2 cellular contexts compared by ENCODE assay signal in the genomic region with DNA sequence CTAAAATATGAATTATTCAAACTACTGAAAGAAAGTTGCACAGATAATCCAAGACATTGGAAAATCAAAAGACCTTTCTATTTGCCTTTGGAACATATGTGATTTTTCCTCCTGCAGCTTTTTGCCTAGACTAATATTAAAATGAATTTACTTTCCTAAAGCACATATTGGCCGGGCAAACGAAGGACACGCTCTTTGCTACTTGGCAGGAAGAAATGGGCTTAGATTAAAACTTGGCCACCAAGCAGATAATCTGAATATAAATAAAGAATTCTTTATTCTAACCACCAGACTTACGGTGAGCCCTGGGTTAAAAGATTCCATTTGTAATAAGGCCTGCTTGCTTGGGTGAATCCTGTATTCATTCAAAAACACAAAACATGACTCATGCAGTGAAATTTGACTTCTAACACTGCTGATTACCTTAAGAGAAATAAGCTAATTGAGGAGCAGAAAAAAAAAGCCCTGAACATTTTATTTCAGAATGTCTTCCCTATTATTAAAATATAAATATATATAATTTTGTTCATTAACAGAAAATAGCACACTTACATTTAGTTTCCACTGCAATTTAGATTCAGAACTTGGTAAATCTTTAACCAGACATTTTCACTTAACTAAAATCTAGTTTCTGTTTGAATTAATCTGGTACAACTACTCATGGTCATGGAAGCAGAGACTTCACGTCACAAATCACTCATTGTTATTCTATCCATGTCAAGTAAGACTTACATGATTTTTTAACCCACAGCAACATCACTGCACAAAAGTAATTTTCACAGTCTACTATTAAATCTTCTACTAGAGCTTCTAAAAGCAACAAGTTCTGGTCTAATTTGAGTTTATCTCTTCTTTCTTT.
TF ChIP-seq lines count a peak whose summit lies in the region.

No MANE protein-coding gene starts in this region.

TF ChIP-seq in GM23338, 12 proteins besides CTCF, POLR2A, EP300 and RAD21 (continues in another document):
- TF ChIP-seq JUNB (IDR thresholded peaks at IDR 0.05; ENCODE audit: unreplicated experiment) (no peak), CREB1 (CRISPR knock-in tag; IDR thresholded peaks at IDR 0.05; ENCODE audit: low read depth) (no peak), STAT1 (IDR thresholded peaks at IDR 0.05; ENCODE audit: unreplicated experiment) (no peak), ZNF331 (CRISPR knock-in tag; IDR thresholded peaks at IDR 0.05; ENCODE audit: low read depth) (no peak), POLR2AphosphoS5 (IDR thresholded peaks at IDR 0.05; ENCODE audit: low read depth) (no peak), ZNF114 (CRISPR knock-in tag; IDR thresholded peaks at IDR 0.05) (no peak), NANOG (IDR thresholded peaks at IDR 0.05; ENCODE audit: borderline replicate concordance) (no peak), EZH2 (IDR thresholded peaks at IDR 0.05; ENCODE audit: low read depth, unreplicated experiment) (no peak)
- TF ChIP-seq, protein P1, sequence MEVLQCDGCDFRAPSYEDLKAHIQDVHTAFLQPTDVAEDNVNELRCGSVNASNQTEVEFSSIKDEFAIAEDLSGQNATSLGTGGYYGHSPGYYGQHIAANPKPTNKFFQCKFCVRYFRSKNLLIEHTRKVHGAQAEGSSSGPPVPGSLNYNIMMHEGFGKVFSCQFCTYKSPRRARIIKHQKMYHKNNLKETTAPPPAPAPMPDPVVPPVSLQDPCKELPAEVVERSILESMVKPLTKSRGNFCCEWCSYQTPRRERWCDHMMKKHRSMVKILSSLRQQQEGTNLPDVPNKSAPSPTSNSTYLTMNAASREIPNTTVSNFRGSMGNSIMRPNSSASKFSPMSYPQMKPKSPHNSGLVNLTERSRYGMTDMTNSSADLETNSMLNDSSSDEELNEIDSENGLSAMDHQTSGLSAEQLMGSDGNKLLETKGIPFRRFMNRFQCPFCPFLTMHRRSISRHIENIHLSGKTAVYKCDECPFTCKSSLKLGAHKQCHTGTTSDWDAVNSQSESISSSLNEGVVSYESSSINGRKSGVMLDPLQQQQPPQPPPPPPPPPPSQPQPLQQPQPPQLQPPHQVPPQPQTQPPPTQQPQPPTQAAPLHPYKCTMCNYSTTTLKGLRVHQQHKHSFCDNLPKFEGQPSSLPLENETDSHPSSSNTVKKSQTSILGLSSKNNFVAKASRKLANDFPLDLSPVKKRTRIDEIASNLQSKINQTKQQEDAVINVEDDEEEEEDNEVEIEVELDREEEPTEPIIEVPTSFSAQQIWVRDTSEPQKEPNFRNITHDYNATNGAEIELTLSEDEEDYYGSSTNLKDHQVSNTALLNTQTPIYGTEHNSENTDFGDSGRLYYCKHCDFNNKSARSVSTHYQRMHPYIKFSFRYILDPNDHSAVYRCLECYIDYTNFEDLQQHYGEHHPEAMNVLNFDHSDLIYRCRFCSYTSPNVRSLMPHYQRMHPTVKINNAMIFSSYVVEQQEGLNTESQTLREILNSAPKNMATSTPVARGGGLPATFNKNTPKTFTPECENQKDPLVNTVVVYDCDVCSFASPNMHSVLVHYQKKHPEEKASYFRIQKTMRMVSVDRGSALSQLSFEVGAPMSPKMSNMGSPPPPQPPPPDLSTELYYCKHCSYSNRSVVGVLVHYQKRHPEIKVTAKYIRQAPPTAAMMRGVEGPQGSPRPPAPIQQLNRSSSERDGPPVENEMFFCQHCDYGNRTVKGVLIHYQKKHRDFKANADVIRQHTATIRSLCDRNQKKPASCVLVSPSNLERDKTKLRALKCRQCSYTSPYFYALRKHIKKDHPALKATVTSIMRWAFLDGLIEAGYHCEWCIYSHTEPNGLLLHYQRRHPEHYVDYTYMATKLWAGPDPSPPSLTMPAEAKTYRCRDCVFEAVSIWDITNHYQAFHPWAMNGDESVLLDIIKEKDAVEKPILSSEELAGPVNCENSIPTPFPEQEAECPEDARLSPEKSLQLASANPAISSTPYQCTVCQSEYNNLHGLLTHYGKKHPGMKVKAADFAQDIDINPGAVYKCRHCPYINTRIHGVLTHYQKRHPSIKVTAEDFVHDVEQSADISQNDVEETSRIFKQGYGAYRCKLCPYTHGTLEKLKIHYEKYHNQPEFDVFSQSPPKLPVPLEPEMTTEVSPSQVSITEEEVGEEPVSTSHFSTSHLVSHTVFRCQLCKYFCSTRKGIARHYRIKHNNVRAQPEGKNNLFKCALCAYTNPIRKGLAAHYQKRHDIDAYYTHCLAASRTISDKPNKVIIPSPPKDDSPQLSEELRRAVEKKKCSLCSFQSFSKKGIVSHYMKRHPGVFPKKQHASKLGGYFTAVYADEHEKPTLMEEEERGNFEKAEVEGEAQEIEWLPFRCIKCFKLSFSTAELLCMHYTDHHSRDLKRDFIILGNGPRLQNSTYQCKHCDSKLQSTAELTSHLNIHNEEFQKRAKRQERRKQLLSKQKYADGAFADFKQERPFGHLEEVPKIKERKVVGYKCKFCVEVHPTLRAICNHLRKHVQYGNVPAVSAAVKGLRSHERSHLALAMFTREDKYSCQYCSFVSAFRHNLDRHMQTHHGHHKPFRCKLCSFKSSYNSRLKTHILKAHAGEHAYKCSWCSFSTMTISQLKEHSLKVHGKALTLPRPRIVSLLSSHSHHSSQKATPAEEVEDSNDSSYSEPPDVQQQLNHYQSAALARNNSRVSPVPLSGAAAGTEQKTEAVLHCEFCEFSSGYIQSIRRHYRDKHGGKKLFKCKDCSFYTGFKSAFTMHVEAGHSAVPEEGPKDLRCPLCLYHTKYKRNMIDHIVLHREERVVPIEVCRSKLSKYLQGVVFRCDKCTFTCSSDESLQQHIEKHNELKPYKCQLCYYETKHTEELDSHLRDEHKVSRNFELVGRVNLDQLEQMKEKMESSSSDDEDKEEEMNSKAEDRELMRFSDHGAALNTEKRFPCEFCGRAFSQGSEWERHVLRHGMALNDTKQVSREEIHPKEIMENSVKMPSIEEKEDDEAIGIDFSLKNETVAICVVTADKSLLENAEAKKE (CRISPR knock-in tag; IDR thresholded peaks at IDR 0.05), result no peak
- TF ChIP-seq, protein P2, sequence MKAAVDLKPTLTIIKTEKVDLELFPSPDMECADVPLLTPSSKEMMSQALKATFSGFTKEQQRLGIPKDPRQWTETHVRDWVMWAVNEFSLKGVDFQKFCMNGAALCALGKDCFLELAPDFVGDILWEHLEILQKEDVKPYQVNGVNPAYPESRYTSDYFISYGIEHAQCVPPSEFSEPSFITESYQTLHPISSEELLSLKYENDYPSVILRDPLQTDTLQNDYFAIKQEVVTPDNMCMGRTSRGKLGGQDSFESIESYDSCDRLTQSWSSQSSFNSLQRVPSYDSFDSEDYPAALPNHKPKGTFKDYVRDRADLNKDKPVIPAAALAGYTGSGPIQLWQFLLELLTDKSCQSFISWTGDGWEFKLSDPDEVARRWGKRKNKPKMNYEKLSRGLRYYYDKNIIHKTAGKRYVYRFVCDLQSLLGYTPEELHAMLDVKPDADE (IDR thresholded peaks at IDR 0.05), result no peak

TF ChIP-seq in GM12878, 131 proteins besides CTCF, POLR2A, EP300 and RAD21:
- no peak for TF ChIP-seq GABPA (IDR thresholded peaks at IDR 0.05; ENCODE audit: low read depth)
- TF ChIP-seq EZH2 (IDR thresholded peaks at IDR 0.05; ENCODE audit: borderline replicate concordance, control insufficient read depth, low read depth, low read length), result no peak
- TF ChIP-seq, protein P3, sequence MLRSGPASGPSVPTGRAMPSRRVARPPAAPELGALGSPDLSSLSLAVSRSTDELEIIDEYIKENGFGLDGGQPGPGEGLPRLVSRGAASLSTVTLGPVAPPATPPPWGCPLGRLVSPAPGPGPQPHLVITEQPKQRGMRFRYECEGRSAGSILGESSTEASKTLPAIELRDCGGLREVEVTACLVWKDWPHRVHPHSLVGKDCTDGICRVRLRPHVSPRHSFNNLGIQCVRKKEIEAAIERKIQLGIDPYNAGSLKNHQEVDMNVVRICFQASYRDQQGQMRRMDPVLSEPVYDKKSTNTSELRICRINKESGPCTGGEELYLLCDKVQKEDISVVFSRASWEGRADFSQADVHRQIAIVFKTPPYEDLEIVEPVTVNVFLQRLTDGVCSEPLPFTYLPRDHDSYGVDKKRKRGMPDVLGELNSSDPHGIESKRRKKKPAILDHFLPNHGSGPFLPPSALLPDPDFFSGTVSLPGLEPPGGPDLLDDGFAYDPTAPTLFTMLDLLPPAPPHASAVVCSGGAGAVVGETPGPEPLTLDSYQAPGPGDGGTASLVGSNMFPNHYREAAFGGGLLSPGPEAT (IDR thresholded peaks at IDR 0.05; ENCODE audit: low read depth), result no peak
- TF ChIP-seq ZNF687 (IDR thresholded peaks at IDR 0.05), result no peak
